Comparison of ENCODE assay signal across 10 cellular contexts in genomic region chr13:42957881-42958280, GRCh38. TPM values are rescaled to one million over a fixed set of nuclear protein-coding genes. Genes with fewer than 3 reads are reported as not detected.
"Had no signal": no experiment of that assay in that cellular context is flagged by ENCODE, and none has a peak within 500 bp of the region (broad histone marks: within the 10 kb centered on the region; RNA-seq: fewer than 3 reads in every experiment).

No MANE protein-coding gene starts in this region.

- H3K4me3 Mint-ChIP-seq: HFFc6, IgD-negative memory B cell had no signal

- H3K4me3 ChIP-seq: HAP-1 had no signal

- H3K27me3 Mint-ChIP-seq: IgD-negative memory B cell had no signal

- H3K27ac Mint-ChIP-seq: HFFc6 had no signal

- H3K9me3 ChIP-seq: HAP-1 had no signal

- DNase-seq: GOT3, H7, HFFc6, KBM-7 had no signal

- H3K4me1 Mint-ChIP-seq: IgD-negative memory B cell had no signal

- H3K36me3 ChIP-seq: HAP-1 had no signal

- H3K4me2 ChIP-seq: KMS-11 had no signal

- ATAC-seq: HCT116, HepG2 had no signal

- H3K4me1 ChIP-seq: HAP-1 had no signal

- H3K27ac ChIP-seq: HL-60, KMS-11 had no signal

RNA-seq across cellular contexts. Expression of gene EPSTI1, which starts 34.2 kb away (rescaled TPM):
- total RNA-seq: HepG2 had no signal
